10 cellular contexts compared by ENCODE assay signal in the genomic region with DNA sequence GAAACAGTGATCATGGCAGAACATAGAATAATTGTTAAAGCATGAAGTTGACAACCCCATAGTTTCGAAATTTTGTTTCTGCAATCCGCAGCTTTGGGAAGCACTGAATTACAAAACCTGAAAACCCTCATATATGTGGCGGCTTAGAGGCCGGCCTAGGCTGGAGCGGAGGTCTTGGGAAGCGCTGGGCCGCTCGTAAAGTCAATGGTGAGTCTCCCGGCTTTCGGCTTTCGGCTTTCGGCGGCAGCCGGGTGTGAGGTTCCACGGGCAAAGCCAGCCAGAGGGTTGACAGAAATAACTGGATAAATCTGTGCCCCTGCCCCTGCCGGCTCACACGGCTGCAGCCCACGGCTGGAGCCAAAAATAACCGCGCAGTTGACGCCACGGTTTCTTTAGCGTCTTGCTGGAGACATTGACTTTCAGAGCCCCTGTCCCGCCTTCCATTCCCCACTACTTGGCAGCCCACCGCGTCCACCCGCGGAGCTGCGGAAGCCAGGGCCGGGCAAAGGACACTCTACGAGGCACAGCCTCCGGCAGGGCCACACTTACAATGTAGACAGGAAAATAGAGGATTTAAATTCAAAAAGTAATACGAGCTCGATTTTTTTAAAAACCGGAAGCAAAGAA. TPM values are rescaled to one million over a fixed set of nuclear protein-coding genes. Genes with fewer than 3 reads are reported as not detected.
A peak's percentile ranks its signal among the peaks of the same experiment; 100 is the strongest.
DNase-seq lines count a peak whose midpoint lies in the region; ATAC-seq and TF ChIP-seq lines count a peak whose summit lies in the region.
"Had no signal": no experiment of that assay in that cellular context is flagged by ENCODE, and none has a peak within 500 bp of the region (broad histone marks: within the 10 kb centered on the region; RNA-seq: fewer than 3 reads in every experiment).

No MANE protein-coding gene starts in this region.

- peaks cover 32% of the 10 kb centered on the region for H3K79me2 ChIP-seq in osteoblast (ENCODE audit: insufficient read depth, low read length)

- H3K27me3 ChIP-seq in HUES6 (ENCODE audit: control insufficient read depth, insufficient read depth, low read length) (peaks cover 100% of the 10 kb centered on the region), osteoblast (ENCODE audit: insufficient read depth, low read length) (no peaks in the 10 kb centered on the region)

- H3K4me2 ChIP-seq in osteoblast (ENCODE audit: insufficient read depth, low read length): peak overlapping the region; percentile 62

- no peak for ATAC-seq in SK-N-SH treated with all-trans-retinoic acid at 6 μM for 48 hours
- ATAC-seq: activated CD4-positive, CD25-positive, alpha-beta regulatory T cell treated with anti-CD3 and anti-CD28 coated beads, Interleukin-2, amount 50 U/mL, for 24 hours had no signal

- H3K4me1 ChIP-seq in HUES6 (ENCODE audit: control insufficient read depth, insufficient read depth, low read length): peaks cover 19% of the 10 kb centered on the region; the same call in 1 of the 2 replicates
- peaks cover 4% of the 10 kb centered on the region for H3K4me1 ChIP-seq in osteoblast (ENCODE audit: insufficient read depth, low read length)

- no peaks in the 10 kb centered on the region for H3K36me3 ChIP-seq in HUES6 (ENCODE audit: control insufficient read depth, insufficient read depth, low read length)
- peaks cover 3% of the 10 kb centered on the region for H3K36me3 ChIP-seq in osteoblast (ENCODE audit: insufficient read depth, low read length)

- no peak overlapping the region for H3K9ac ChIP-seq in HUES6 (ENCODE audit: low read length)

- H3K9me3 ChIP-seq in HUES6 (ENCODE audit: control insufficient read depth, insufficient read depth, low read depth, low read length): no peaks in the 10 kb centered on the region
- no peaks in the 10 kb centered on the region for H3K9me3 ChIP-seq in osteoblast (ENCODE audit: low read depth, low read length)

- H3K27ac ChIP-seq in HUES6 (ENCODE audit: low read depth, low read length) (no peak overlapping the region), osteoblast (ENCODE audit: low read depth, low read length) (peak overlapping the region; percentile 3)

- no peak for TF ChIP-seq CTCF in WI38 (IDR thresholded peaks at IDR 0.05; ENCODE audit: low read depth, low read length)
- TF ChIP-seq CTCF in osteoblast (IDR thresholded peaks at IDR 0.05; ENCODE audit: extremely low read depth, low read depth, low read length): no peak

- peak; percentile 57 for DNase-seq in fibroblast of gingiva (ENCODE audit: low read depth)
- DNase-seq in osteoblast (ENCODE audit: insufficient read length, low spot score, missing footprints): no peak
- DNase-seq in T1000 (lab: John Stamatoyannopoulos, UW): no peak
- DNase-seq in NCI-H1105 (lab: John Stamatoyannopoulos, UW): no peak
- no peak for DNase-seq in DMS114 treated with DMSO at 0.1 percent for 48 hours (lab: John Stamatoyannopoulos, UW; ENCODE audit: unreplicated experiment)
- DNase-seq: NCI-H510A had no signal

- peaks cover 4% of the 10 kb centered on the region for H4K20me1 ChIP-seq in osteoblast (ENCODE audit: insufficient read depth, low read length)

- H3K4me3 ChIP-seq in HUES6 (ENCODE audit: low read depth, low read length) (peak overlapping the region; percentile 30; the same call in 1 of the 2 replicates), WI38 (ENCODE audit: low read depth, low read length) (peak overlapping the region; percentile 49), osteoblast (ENCODE audit: insufficient read depth, low read length) (peak overlapping the region; percentile 65)

- peak overlapping the region; percentile 69 for H2AFZ ChIP-seq in osteoblast (ENCODE audit: low read length)

TF ChIP-seq in SK-N-SH treated with all-trans-retinoic acid at 6 μM for 48 hours, 23 proteins besides CTCF, POLR2A, EP300 and RAD21:
- no peak for TF ChIP-seq ZNF565 (CRISPR knock-in tag; conservative IDR thresholded peaks at IDR 0.05; ENCODE audit: low read depth)
- TF ChIP-seq SNAI2 (CRISPR knock-in tag; IDR thresholded peaks at IDR 0.05): no peak
- no peak for TF ChIP-seq TCF4 (CRISPR knock-in tag; IDR thresholded peaks at IDR 0.05; ENCODE audit: borderline replicate concordance)
- TF ChIP-seq RARB (CRISPR knock-in tag; IDR thresholded peaks at IDR 0.05): no peak
- TF ChIP-seq CSRNP3 (CRISPR knock-in tag; IDR thresholded peaks at IDR 0.05): no peak

RNA-seq across cellular contexts. Expression of gene VAX2, which starts 6.9 kb away (rescaled TPM):
- 4.1 and 4.3 TPM in 2 replicates for total RNA-seq in osteoblast

RNA-seq across cellular contexts. Expression of gene ATP6V1B1, which starts 28.5 kb away (rescaled TPM):
- total RNA-seq in osteoblast: 0.88 and 2.5 TPM in 2 replicates
